Comparison of ENCODE assay signal across 20 cellular contexts in genomic region chr10:89518108-89518507, GRCh38. TPM values are rescaled to one million over a fixed set of nuclear protein-coding genes. Genes with fewer than 3 reads are reported as not detected.
DNase-seq lines count a peak whose midpoint lies in the region; ATAC-seq and TF ChIP-seq lines count a peak whose summit lies in the region.
"Had no signal": no experiment of that assay in that cellular context is flagged by ENCODE, and none has a peak within 500 bp of the region (broad histone marks: within the 10 kb centered on the region; RNA-seq: fewer than 3 reads in every experiment).

No MANE protein-coding gene starts in this region.

- no peak overlapping the region for H3K4me2 ChIP-seq in PC-9

- H3K4me3 Mint-ChIP-seq in neural crest cell: no peak overlapping the region
- H3K4me3 Mint-ChIP-seq: IgD-negative memory B cell, nephron had no signal

- no peak for TF ChIP-seq POLR2A in esophagus muscularis mucosa (IDR thresholded peaks at IDR 0.05; ENCODE audit: low read depth)
- TF ChIP-seq POLR2A in upper lobe of left lung (IDR thresholded peaks at IDR 0.05): no peak

- H3K4me3 ChIP-seq in PC-9 (no peak overlapping the region), esophagus muscularis mucosa (no peak overlapping the region), upper lobe of left lung (no peak overlapping the region)
- H3K4me3 ChIP-seq: lung, Peyer's patch, stomach had no signal

- POLR2A ChIA-PET in PC-9 (lab: Charles Lee; ENCODE audit: unreplicated experiment): no interaction called here

- intact Hi-C loops in PC-9 (cut with micrococcal nuclease; ENCODE audit: unreplicated experiment): loop anchor here (5.0 kb wide), 1 partner anchor 41 kb away; no protein-coding TSS in a partner anchor
- intact Hi-C loops in esophagus muscularis mucosa (cut with DNase I): no loop called here

- no peaks in the 10 kb centered on the region for H3K4me1 Mint-ChIP-seq in neural crest cell
- H3K4me1 Mint-ChIP-seq: IgD-negative memory B cell had no signal

- H3K27ac ChIP-seq in PC-9 (no peak overlapping the region), esophagus muscularis mucosa (replicated peaks in 1 of 4) (peak overlapping the region; percentile 54 to 61 (median 58)), upper lobe of left lung (peak overlapping the region in 3 of 4 donors; percentile 12 to 30 (median 21))
- H3K27ac ChIP-seq: C4-2B had no signal

- no peak for TF ChIP-seq CTCF in PC-9 (conservative IDR thresholded peaks at IDR 0.05)
- TF ChIP-seq CTCF in esophagus muscularis mucosa (IDR thresholded peaks at IDR 0.05): no peak
- no peak for TF ChIP-seq CTCF in neural crest cell (conservative IDR thresholded peaks at IDR 0.05)
- TF ChIP-seq CTCF in upper lobe of left lung (IDR thresholded peaks at IDR 0.05): no peak

- peak overlapping the region; percentile 60 for H3K27ac Mint-ChIP-seq in neural crest cell (ENCODE audit: unreplicated experiment)
- H3K27ac Mint-ChIP-seq: IgD-negative memory B cell had no signal

- ATAC-seq in upper lobe of left lung (ENCODE audit: low FRiP score in 2 of 2): no peak

- no peak for TF ChIP-seq EP300 in esophagus muscularis mucosa (IDR thresholded peaks at IDR 0.05)
- no peak for TF ChIP-seq EP300 in upper lobe of left lung (IDR thresholded peaks at IDR 0.05)

- 84% methylated on average over 3 of the region's 3 CpGs for WGBS in esophagus muscularis mucosa
- 60 to 79% methylated on average over 1 to 3 of the region's 3 CpGs for WGBS in upper lobe of left lung, 2 donors

- no peaks in the 10 kb centered on the region for H3K9me3 Mint-ChIP-seq in neural crest cell
- H3K9me3 Mint-ChIP-seq: IgD-negative memory B cell, nephron had no signal

- no TSS peak for BruUV-seq in PC-9 (replicated peaks; lab: Mats Ljungman, UMichigan)

- CTCF ChIA-PET in PC-9 (lab: Charles Lee): no interaction called here

- no peaks in the 10 kb centered on the region for H3K79me2 ChIP-seq in PC-9 (ENCODE audit: low read depth)

- H3K9me3 ChIP-seq in PC-9 (ENCODE audit: insufficient read depth, low read depth) (no peaks in the 10 kb centered on the region), esophagus muscularis mucosa (no peaks in the 10 kb centered on the region), upper lobe of left lung (no peaks in the 10 kb centered on the region)
- H3K9me3 ChIP-seq: Peyer's patch, stomach had no signal

- H3K36me3 ChIP-seq in PC-9 (ENCODE audit: low read depth) (no peaks in the 10 kb centered on the region), esophagus muscularis mucosa (no peaks in the 10 kb centered on the region), upper lobe of left lung (no peaks in the 10 kb centered on the region)
- H3K36me3 ChIP-seq: Peyer's patch, stomach had no signal

- H4K20me1 ChIP-seq in PC-9 (ENCODE audit: insufficient read depth): no peaks in the 10 kb centered on the region

- H3F3A ChIP-seq in PC-9 (ENCODE audit: insufficient read depth, low read depth): no peaks in the 10 kb centered on the region; the same call in 1 of the 2 replicates

- no peaks in the 10 kb centered on the region for H3K9me2 ChIP-seq in PC-9 (ENCODE audit: insufficient read depth)

- peaks cover 2% of the 10 kb centered on the region for H3K27me3 Mint-ChIP-seq in neural crest cell (ENCODE audit: low read depth)

- H3K36me3 Mint-ChIP-seq in neural crest cell (ENCODE audit: low read depth): no peaks in the 10 kb centered on the region
- H3K36me3 Mint-ChIP-seq: IgD-negative memory B cell had no signal

- H3K27me3 ChIP-seq in PC-9 (ENCODE audit: insufficient read depth, low read depth) (no peaks in the 10 kb centered on the region), esophagus muscularis mucosa (no peaks in the 10 kb centered on the region), upper lobe of left lung (no peaks in the 10 kb centered on the region)
- H3K27me3 ChIP-seq: Peyer's patch, stomach had no signal

- no peak for DNase-seq in PC-9
- DNase-seq in esophagus muscularis mucosa (ENCODE audit: extremely low spot score): no peak
- DNase-seq in neural crest cell (ENCODE audit: low read depth, low spot score): no peak
- DNase-seq in upper lobe of left lung: no peak
- no peak for DNase-seq in RPMI8226
- DNase-seq in activated naive CD4-positive, alpha-beta T cell treated with Interleukin-2 at 50 U/mL for 16 hours: no peak
- no peak for DNase-seq in NK-92 treated with Interleukin-12 subunit alpha and Interleukin-12 subunit beta, amount 100 ng/mL, for 24 hours (lab: John Stamatoyannopoulos, UW)
- DNase-seq: activated naive CD4-positive, alpha-beta T cell treated with anti-CD3 and anti-CD28 coated beads, Interleukin-2, amount 50 U/mL, for 16 hours; activated T-cell treated with anti-CD3 and anti-CD28 coated beads for 4 hours; DMS153; effector CD8-positive, alpha-beta T cell; NCI-H2081 treated with DMSO at 0.1 percent for 48 hours; NCI-H526 treated with DMSO at 0.1 percent for 48 hours; Peyer's patch; stomach had no signal

- peaks cover 12% of the 10 kb centered on the region for H3K4me1 ChIP-seq in PC-9 (replicated peaks; ENCODE audit: insufficient read depth)
- H3K4me1 ChIP-seq in esophagus muscularis mucosa: peaks cover 27 to 41% (median 39%) of the 10 kb centered on the region in 4 donors
- H3K4me1 ChIP-seq in upper lobe of left lung: peaks cover 0 to 9% (median 3%) of the 10 kb centered on the region in 4 donors
- H3K4me1 ChIP-seq: Peyer's patch had no signal

- peak overlapping the region; percentile 27; the same call in 1 of the 2 replicates for H2AFZ ChIP-seq in PC-9

RNA-seq across cellular contexts. Expression of gene SLC16A12, which starts 17.3 kb away (rescaled TPM):
- total RNA-seq in PC-9 (2021) (0.65 and 0.74 TPM in 2 replicates), esophagus muscularis mucosa (1 to 10 TPM in 3 of 4 donors, under 1 TPM in 1; 0.83 to 2.2 (median 1.9) TPM), neural crest cell (not detected in 2 replicates), upper lobe of left lung (1 to 10 TPM; 1.3 to 4.4 (median 3.5) TPM)
- total RNA-seq: bronchial epithelial cell had no signal
